ENCODE assay signal across 33 cellular contexts in the genomic region with DNA sequence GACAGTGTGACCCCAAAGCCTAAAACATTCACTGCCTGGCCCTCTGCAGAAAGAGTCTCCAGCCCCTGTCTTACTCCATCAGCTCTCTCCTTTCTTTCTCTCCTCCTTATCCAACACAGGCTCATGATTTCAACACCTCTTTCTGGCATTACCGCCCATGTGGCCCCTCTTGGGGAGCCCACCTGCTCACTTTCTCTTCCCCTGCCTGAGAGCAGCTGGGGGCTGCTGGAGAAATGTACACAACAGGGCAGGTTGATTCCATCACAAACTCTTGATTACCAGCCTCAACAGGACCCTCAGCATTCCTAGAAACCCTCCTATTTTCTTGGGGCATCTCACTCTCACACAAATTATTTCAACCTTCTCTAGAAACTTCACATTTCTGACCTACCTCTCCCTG.
"Had no signal": no experiment of that assay in that cellular context is flagged by ENCODE, and none has a peak within 500 bp of the region (broad histone marks: within the 10 kb centered on the region; RNA-seq: fewer than 3 reads in every experiment).

No MANE protein-coding gene starts in this region.

- H3K4me1 ChIP-seq: adrenal gland, breast epithelium had no signal

- H3K4me3 ChIP-seq: adrenal gland, body of pancreas, breast epithelium had no signal

- DNase-seq: activated B cell treated with CpG ODN at 0.5 μM for 24 hours; activated CD4-positive, alpha-beta memory T cell treated with anti-CD3 and anti-CD28 coated beads for 36 hours; activated CD4-positive, alpha-beta T cell treated with anti-CD3 and anti-CD28 coated beads for 4 hours; activated CD4-positive, alpha-beta T cell treated with anti-CD3 and anti-CD28 coated beads, Interleukin-2, amount 10 ng/mL, durations not matched to agents 24 days and 14 days; activated CD4-positive, alpha-beta T cell treated with anti-CD3 and anti-CD28 coated beads, Interleukin-2, amount 50 U/mL, for 1 hour; activated CD4-positive, alpha-beta T cell treated with anti-CD3 and anti-CD28 coated beads, Interleukin-2, amount 50 U/mL, for 4 hours; activated CD4-positive, CD25-positive, alpha-beta regulatory T cell treated with anti-CD3 and anti-CD28 coated beads, Interleukin-2, amount 50 U/mL, for 72 hours; activated CD8-positive, alpha-beta memory T cell treated with anti-CD3 and anti-CD28 coated beads, Interleukin-2, amount 50 U/mL, for 4 hours; activated CD8-positive, alpha-beta T cell treated with anti-CD3 and anti-CD28 coated beads for 36 hours; activated effector memory CD4-positive, alpha-beta T cell treated with anti-CD3 and anti-CD28 coated beads, Interleukin-2, amount 50 U/mL, for 16 hours; activated gamma-delta T cell treated with Interleukin-2 at 50 U/mL for 16 hours; activated naive CD4-positive, alpha-beta T cell; activated naive CD4-positive, alpha-beta T cell treated with anti-CD3 and anti-CD28 coated beads for 36 hours; activated naive CD4-positive, alpha-beta T cell treated with anti-CD3 and anti-CD28 coated beads, Interleukin-2, amount 50 U/mL, for 16 hours; activated naive CD8-positive, alpha-beta T cell treated with anti-CD3 and anti-CD28 coated beads for 36 hours; activated T-cell treated with anti-CD3 and anti-CD28 coated beads for 4 hours; activated T-cell treated with anti-CD3 and anti-CD28 coated beads, Interleukin-2, amount 50 U/mL, for 1 hour; activated T-cell treated with anti-CD3 and anti-CD28 coated beads, Interleukin-2, amount 50 U/mL, for 4 hours; activated T-cell treated with anti-CD3 and anti-CD28 coated beads, Interleukin-2, amount 50 U/mL, for 72 hours; adrenal gland; amniotic stem cell; aorta; body of pancreas; brain microvascular endothelial cell; central memory CD4-positive, alpha-beta T cell; SW 1271; T-helper 1 cell; T-helper 2 cell; T-helper 9 cell had no signal

- H3K9me3 ChIP-seq: adrenal gland, body of pancreas, breast epithelium had no signal

- ATAC-seq: activated CD8-positive, alpha-beta T cell treated with anti-CD3 and anti-CD28 coated beads for 36 hours; activated naive CD4-positive, alpha-beta T cell treated with anti-CD3 and anti-CD28 coated beads, Interleukin-2, amount 50 U/mL, for 72 hours; activated T-cell treated with anti-CD3 and anti-CD28 coated beads, Interleukin-2, amount 50 U/mL, for 4 hours; activated T-cell treated with anti-CD3 and anti-CD28 coated beads, Interleukin-2, amount 50 U/mL, for 72 hours; activated T-helper 17 cell treated with anti-CD3 and anti-CD28 coated beads, Interleukin-2, amount 50 U/mL, for 72 hours; body of pancreas had no signal

- H3K36me3 ChIP-seq: adrenal gland, brain microvascular endothelial cell, breast epithelium had no signal

- H3K27ac ChIP-seq: adrenal gland, body of pancreas, brain microvascular endothelial cell, breast epithelium, VCaP had no signal

- H3K27me3 ChIP-seq: adrenal gland, body of pancreas, breast epithelium had no signal
